In genomic region chr1:207308451-207309190, GRCh38 we compare ENCODE assay signal across 16 cellular contexts. TPM values are rescaled to one million over a fixed set of nuclear protein-coding genes. Genes with fewer than 3 reads are reported as not detected.
DNase-seq lines count a peak whose midpoint lies in the region; ATAC-seq and TF ChIP-seq lines count a peak whose summit lies in the region.
"Had no signal": no experiment of that assay in that cellular context is flagged by ENCODE, and none has a peak within 500 bp of the region (broad histone marks: within the 10 kb centered on the region; RNA-seq: fewer than 3 reads in every experiment).

No MANE protein-coding gene starts in this region.

- H3K9me3 Mint-ChIP-seq in CD14-positive monocyte (peaks cover 0 to 7% (median under 1%) of the 10 kb centered on the region in 7 donors), IgD-negative memory B cell (peaks cover 0 to 3% (median 2%) of the 10 kb centered on the region in 3 donors), naive B cell (peaks cover 0 to under 1% (median 0%) of the 10 kb centered on the region in 7 donors)

- H3K4me1 ChIP-seq in foreskin keratinocyte: peaks cover 20% of the 10 kb centered on the region
- H3K4me1 ChIP-seq: uterus had no signal

- H3K27me3 Mint-ChIP-seq in CD14-positive monocyte (ENCODE audit: low read depth in 3 of 3): peaks cover 0 to 2% (median 0%) of the 10 kb centered on the region in 3 donors
- no peaks in the 10 kb centered on the region for H3K27me3 Mint-ChIP-seq in IgD-negative memory B cell
- no peaks in the 10 kb centered on the region for H3K27me3 Mint-ChIP-seq in naive B cell
- H3K27me3 Mint-ChIP-seq: activated CD4-positive, alpha-beta T cell treated with anti-CD3 and anti-CD28 coated beads, Interleukin-2, amount 10 ng/mL, durations not matched to agents 7 days and 5 days had no signal

- H3K27ac Mint-ChIP-seq in CD14-positive monocyte (peak overlapping the region; percentile 86 to 94 (median 89)), IgD-negative memory B cell (peak overlapping the region; percentile 11 to 59 (median 42)), naive B cell (peak overlapping the region; percentile 67 to 96 (median 87))

- TF ChIP-seq CTCF in CD14-positive monocyte (IDR thresholded peaks at IDR 0.05) (no peak), GM20000 (IDR thresholded peaks at IDR 0.05; ENCODE audit: extremely low read depth, missing control alignments) (no peak), foreskin keratinocyte (conservative IDR thresholded peaks at IDR 0.05) (no peak)

- peak; percentile 90 for ATAC-seq in naive B cell (ENCODE audit: low read depth in 2 of 2)
- no peak for ATAC-seq in HG02588 (IDR thresholded peaks at IDR 0.05; ENCODE audit: unreplicated experiment)
- ATAC-seq in foreskin keratinocyte: no peak

- no peaks in the 10 kb centered on the region for H3K27me3 ChIP-seq in foreskin keratinocyte
- H3K27me3 ChIP-seq: uterus had no signal

- H3K4me3 Mint-ChIP-seq in CD14-positive monocyte (peak overlapping the region in 1 of 2 donors; percentile 48), IgD-negative memory B cell (peak overlapping the region in 3 of 4 donors; percentile 44 to 89 (median 55)), naive B cell (peak overlapping the region; percentile 1 to 87 (median 66))
- H3K4me3 Mint-ChIP-seq: activated CD4-positive, alpha-beta T cell treated with anti-CD3 and anti-CD28 coated beads, Interleukin-2, amount 10 ng/mL, durations not matched to agents 7 days and 5 days had no signal

- no peak overlapping the region for H3K27ac ChIP-seq in foreskin keratinocyte

- H3K36me3 Mint-ChIP-seq in CD14-positive monocyte: no peaks in the 10 kb centered on the region
- H3K36me3 Mint-ChIP-seq in IgD-negative memory B cell: peaks cover 4% of the 10 kb centered on the region
- peaks cover 0 to 1% of the 10 kb centered on the region in 2 donors for H3K36me3 Mint-ChIP-seq in naive B cell

- H3K4me1 Mint-ChIP-seq in CD14-positive monocyte (peaks cover 50% of the 10 kb centered on the region), IgD-negative memory B cell (peaks cover 18 to 20% (median 20%) of the 10 kb centered on the region in 3 donors), naive B cell (peaks cover 23 to 30% (median 23%) of the 10 kb centered on the region in 3 donors)

- DNase-seq in CD14-positive monocyte (ENCODE audit: low spot score): no peak
- DNase-seq in SIG-M5 treated with dmso at 0.1 percent for 504 hours (lab: John Stamatoyannopoulos, UW; ENCODE audit: unreplicated experiment): peak; percentile 85
- DNase-seq in naive B cell: no peak
- DNase-seq in LoVo (ENCODE audit: low spot score): no peak
- no peak for DNase-seq in GM20000 (ENCODE audit: low spot score)
- DNase-seq in foreskin keratinocyte: no peak
- DNase-seq: activated CD4-positive, alpha-beta T cell treated with anti-CD3 and anti-CD28 coated beads, Interleukin-2, amount 10 ng/mL, durations not matched to agents 7 days and 5 days; activated naive CD4-positive, alpha-beta T cell; activated T-cell treated with anti-CD3 and anti-CD28 coated beads for 4 hours; NCI-H1694; NCI-H345; right cardiac atrium; SHP77; uterus had no signal

- intact Hi-C loops in CD14-positive monocyte (cut with micrococcal nuclease): no loop called here

RNA-seq across cellular contexts. Expression of gene CD55, which starts 12.9 kb away (rescaled TPM):
- 100 to 1,000 TPM; 171 to 221 TPM for polyA plus RNA-seq in CD14-positive monocyte
- 111 TPM for polyA plus RNA-seq in IgD-negative memory B cell
- polyA plus RNA-seq in naive B cell (ENCODE audit: low read depth in 6 of 6): 100 to 1,000 TPM; 232 to 326 (median 293) TPM
- 9.6 and 10.1 TPM in 2 replicates for total RNA-seq in foreskin keratinocyte
- 7.2 and 7.8 TPM in 2 replicates for polyA plus RNA-seq in foreskin keratinocyte

Comparison
In these comparisons a context has a peak if more than half of its experiments do, and no peak if none do; other contexts are left out.
1. ATAC-seq: peak in naive B cell (2 of 2); none in HG02588 (single experiment) and foreskin keratinocyte (single experiment).
2. RNA of gene CD55, which starts 12.9 kb away (polyA plus RNA-seq): 232 to 326 TPM in naive B cell, 171 to 221 TPM in CD14-positive monocyte and 111 TPM in IgD-negative memory B cell (single experiment); 7.2 to 7.8 TPM in foreskin keratinocyte; every median in the first group is over 10 times any median in the second.
3. Peak in every context shown above with its lines, with median percentiles within 50 percentile points of each other: H3K27ac Mint-ChIP-seq.